ENCODE assay signal across 8 cellular contexts in the genomic region with DNA sequence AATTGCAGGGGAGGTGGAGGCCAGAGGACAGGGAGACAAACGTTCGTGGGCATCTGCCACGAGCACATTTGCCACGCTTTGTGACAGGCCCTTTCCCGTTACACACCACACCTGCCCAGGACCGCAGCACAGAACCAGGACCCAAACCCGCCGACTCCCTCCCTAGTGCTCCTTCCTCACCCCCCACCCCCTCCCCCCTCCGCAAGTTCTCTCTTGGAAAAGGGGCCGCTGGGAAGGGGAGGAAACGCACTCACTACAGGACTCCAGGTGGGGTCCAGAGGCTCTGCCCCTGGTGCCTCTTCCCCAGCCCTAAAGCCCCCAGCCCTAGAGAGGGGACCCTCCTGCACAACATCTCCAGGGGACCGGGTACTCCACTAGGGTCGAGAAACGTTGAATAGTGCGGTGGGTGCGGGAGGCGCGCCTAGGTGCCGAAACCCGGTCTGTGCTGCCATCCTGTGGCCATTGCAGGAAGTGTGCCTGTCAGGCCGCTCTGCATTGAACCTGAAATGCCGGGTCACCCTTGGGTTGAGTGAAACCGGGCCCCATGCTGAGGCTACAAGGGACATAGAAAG. TPM values are rescaled to one million over a fixed set of nuclear protein-coding genes. Genes with fewer than 3 reads are reported as not detected.
DNase-seq lines count a peak whose midpoint lies in the region; ATAC-seq, FAIRE-seq and TF ChIP-seq lines count a peak whose summit lies in the region.

No MANE protein-coding gene starts in this region.

- POLR2A ChIA-PET in A549 (lab: Yijun Ruan, JAX): interaction anchor here (1.3 to 2.3 kb wide), 6 partner anchors 12 to 810 kb away, joined by 3 to 19 read pairs (median 12); partner anchors contain the start of gene EIF1
- POLR2A ChIA-PET in activated CD4-positive, alpha-beta memory T cell treated with anti-CD3 and anti-CD28 coated beads, Interleukin-2, amount 10 ng/mL, durations not matched to agents 7 days and 5 days (lab: Charles Lee): interaction anchor here (0.8 to 9.2 kb wide), 7 partner anchors 13 to 358 kb away, joined by 3 to 220 read pairs (median 7); partner anchors contain the start of gene EIF1

- peak; percentile 96 for TF ChIP-seq CTCF in A549 (IDR thresholded peaks at IDR 0.05)

- 2% methylated on average over 20 of the region's 23 CpGs for WGBS in A549 (ENCODE audit: missing lambda C conversion rate)

- no peaks in the 10 kb centered on the region for H3K9me3 Mint-ChIP-seq in activated CD4-positive, alpha-beta memory T cell treated with anti-CD3 and anti-CD28 coated beads, Interleukin-2, amount 10 ng/mL, durations not matched to agents 7 days and 5 days

- peak overlapping the region; percentile 47 for H3K4me3 ChIP-seq in A549

- H3K27me3 Mint-ChIP-seq in activated CD4-positive, alpha-beta memory T cell treated with anti-CD3 and anti-CD28 coated beads, Interleukin-2, amount 10 ng/mL, durations not matched to agents 7 days and 5 days: peaks cover 14% of the 10 kb centered on the region

- peak overlapping the region; percentile 86 to 92 for H3K27ac ChIP-seq in A549

- no peak for FAIRE-seq in A549 (lab: Jason Lieb, UNC)

- peaks cover 51% of the 10 kb centered on the region for H3K4me1 Mint-ChIP-seq in activated CD4-positive, alpha-beta memory T cell treated with anti-CD3 and anti-CD28 coated beads, Interleukin-2, amount 10 ng/mL, durations not matched to agents 7 days and 5 days

- no peak for TF ChIP-seq POLR2A in A549 (IDR thresholded peaks at IDR 0.05; ENCODE audit: low read length)

- no peaks in the 10 kb centered on the region for H3K9me3 ChIP-seq in A549

- peak overlapping the region; percentile 75 for H3K4me3 Mint-ChIP-seq in activated CD4-positive, alpha-beta memory T cell treated with anti-CD3 and anti-CD28 coated beads, Interleukin-2, amount 10 ng/mL, durations not matched to agents 7 days and 5 days

- DNase-seq in A549 (ENCODE audit: low read depth in 1 of 2, low spot score in 1 of 2) (peak; percentile 84 to 96), NCI-H748 treated with DMSO at 0.1 percent for 48 hours (lab: John Stamatoyannopoulos, UW) (peak; percentile 56), medulla oblongata (ENCODE audit: extremely low spot score) (peak; percentile 82)
- peak; percentile 90 for DNase-seq in activated CD4-positive, alpha-beta memory T cell treated with anti-CD3 and anti-CD28 coated beads, Interleukin-2, amount 10 ng/mL, durations not matched to agents 7 days and 5 days
- peak; percentile 82 for DNase-seq in effector CD4-positive, alpha-beta T cell
- DNase-seq in stimulated activated CD8-positive, alpha-beta memory T cell treated with anti-CD3 and anti-CD28 coated beads, Interleukin-12 subunit alpha, Interleukin-12 subunit beta, amount 100 ng/mL, for 24 hours (ENCODE audit: extremely low read depth): peak; percentile 60

- ATAC-seq in A549 (peak; percentile 64 to 82), GM18511 (IDR thresholded peaks at IDR 0.05; ENCODE audit: unreplicated experiment) (peak; percentile 59), HG03442 (IDR thresholded peaks at IDR 0.05; ENCODE audit: unreplicated experiment) (peak; percentile 42)

- H3K36me3 Mint-ChIP-seq in activated CD4-positive, alpha-beta memory T cell treated with anti-CD3 and anti-CD28 coated beads, Interleukin-2, amount 10 ng/mL, durations not matched to agents 7 days and 5 days (ENCODE audit: low read depth): peaks cover 3% of the 10 kb centered on the region

- TF ChIP-seq RAD21 in A549 (conservative IDR thresholded peaks at IDR 0.05 in 1 of 2, IDR thresholded peaks at IDR 0.05 in 1 of 2): peak; percentile 93 to 98

- peak overlapping the region; percentile 94 for H3K27ac Mint-ChIP-seq in activated CD4-positive, alpha-beta memory T cell treated with anti-CD3 and anti-CD28 coated beads, Interleukin-2, amount 10 ng/mL, durations not matched to agents 7 days and 5 days

- CTCF ChIA-PET in A549 (lab: Yijun Ruan, JAX): interaction anchor here (0.6 to 20.9 kb wide), 73 partner anchors 17 to 1357 kb away, joined by 3 to 678 read pairs (median 4); partner anchors contain the start of genes EIF1, KRT10, KRT19 and KRT24
- CTCF ChIA-PET in activated CD4-positive, alpha-beta memory T cell treated with anti-CD3 and anti-CD28 coated beads, Interleukin-2, amount 10 ng/mL, durations not matched to agents 7 days and 5 days (lab: Charles Lee): interaction anchor here (1.5 to 10.1 kb wide), 9 partner anchors 17 to 860 kb away, joined by 3 to 395 read pairs (median 7); partner anchors contain the start of gene EIF1

- TF ChIP-seq EP300 in A549 (IDR thresholded peaks at IDR 0.05): no peak

- H3K4me2 ChIP-seq in A549: peak overlapping the region; percentile 95

- H3K4me1 ChIP-seq in A549: peaks cover 23% of the 10 kb centered on the region

TF ChIP-seq in A549, 52 proteins besides CTCF, POLR2A, EP300 and RAD21:
- TF ChIP-seq, protein P1, sequence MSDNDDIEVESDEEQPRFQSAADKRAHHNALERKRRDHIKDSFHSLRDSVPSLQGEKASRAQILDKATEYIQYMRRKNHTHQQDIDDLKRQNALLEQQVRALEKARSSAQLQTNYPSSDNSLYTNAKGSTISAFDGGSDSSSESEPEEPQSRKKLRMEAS (IDR thresholded peaks at IDR 0.05): peak; percentile 77
- TF ChIP-seq MYC (IDR thresholded peaks at IDR 0.05; ENCODE audit: borderline replicate concordance, low read length): 0 out of 2 replicates have a peak, but pooled peaks have one; percentile 23
- peak; percentile 85 for TF ChIP-seq SMC3 (IDR thresholded peaks at IDR 0.05)
- TF ChIP-seq E2F6 (IDR thresholded peaks at IDR 0.05; ENCODE audit: borderline replicate concordance, low read depth): 0 out of 2 replicates have a peak, but pooled peaks have one; percentile 35
- TF ChIP-seq, protein P2, sequence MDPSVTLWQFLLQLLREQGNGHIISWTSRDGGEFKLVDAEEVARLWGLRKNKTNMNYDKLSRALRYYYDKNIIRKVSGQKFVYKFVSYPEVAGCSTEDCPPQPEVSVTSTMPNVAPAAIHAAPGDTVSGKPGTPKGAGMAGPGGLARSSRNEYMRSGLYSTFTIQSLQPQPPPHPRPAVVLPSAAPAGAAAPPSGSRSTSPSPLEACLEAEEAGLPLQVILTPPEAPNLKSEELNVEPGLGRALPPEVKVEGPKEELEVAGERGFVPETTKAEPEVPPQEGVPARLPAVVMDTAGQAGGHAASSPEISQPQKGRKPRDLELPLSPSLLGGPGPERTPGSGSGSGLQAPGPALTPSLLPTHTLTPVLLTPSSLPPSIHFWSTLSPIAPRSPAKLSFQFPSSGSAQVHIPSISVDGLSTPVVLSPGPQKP (IDR thresholded peaks at IDR 0.05; ENCODE audit: low read depth, low read length): no peak

RNA-seq across cellular contexts. Expression of gene EIF1, which starts 21.9 kb away (rescaled TPM):
- polyA plus RNA-seq in A549 (2011; rRNA removed): 873 and 1,224 TPM in 2 replicates
- polyA plus RNA-seq in A549 (2012; cell fraction: cytosol; rRNA removed): 405 and 437 TPM in 2 replicates
- 286 and 291 TPM in 2 replicates for polyA plus RNA-seq in A549 (2012; cell fraction: nucleus; rRNA removed)
- polyA plus RNA-seq in A549 (2017; fragmentation: RNase III; extraction: RNeasy Plus Mini Kit Qiagen cat#74134 plus additional on column Dnase treatment): 827 to 920 TPM (median 834 TPM) in 3 replicates
- polyA minus RNA-seq in A549 (2011; rRNA and poly(A)+ RNA removed): 275 and 286 TPM in 2 replicates
- total RNA-seq in activated CD4-positive, alpha-beta memory T cell treated with anti-CD3 and anti-CD28 coated beads, Interleukin-2, amount 10 ng/mL, durations not matched to agents 7 days and 5 days: 100 to 1,000 TPM; 933 to 950 TPM

RNA-seq across cellular contexts. Expression of gene KRT17, which starts 42.4 kb away (rescaled TPM):
- polyA plus RNA-seq in A549 (2011; rRNA removed): 0.78 and 1.2 TPM in 2 replicates
- 1.1 and 1.4 TPM in 2 replicates for polyA plus RNA-seq in A549 (2012; cell fraction: cytosol; rRNA removed)
- polyA plus RNA-seq in A549 (2012; cell fraction: nucleus; rRNA removed): 1.2 and 2.0 TPM in 2 replicates
- polyA plus RNA-seq in A549 (2017; fragmentation: RNase III; extraction: RNeasy Plus Mini Kit Qiagen cat#74134 plus additional on column Dnase treatment): 0.43 to 0.57 TPM (median 0.56 TPM) in 3 replicates
- 0.83 and 1.2 TPM in 2 replicates for polyA minus RNA-seq in A549 (2011; rRNA and poly(A)+ RNA removed)
- total RNA-seq in activated CD4-positive, alpha-beta memory T cell treated with anti-CD3 and anti-CD28 coated beads, Interleukin-2, amount 10 ng/mL, durations not matched to agents 7 days and 5 days: not detected

RNA-seq across cellular contexts. Expression of gene GAST, which starts 45.3 kb away (rescaled TPM):
- polyA plus RNA-seq in A549 (2011; rRNA removed): not detected in 2 replicates
- not detected in 2 replicates for polyA plus RNA-seq in A549 (2012; cell fraction: cytosol; rRNA removed)
- polyA plus RNA-seq in A549 (2012; cell fraction: nucleus; rRNA removed): not detected in 2 replicates
- not detected in 3 replicates for polyA plus RNA-seq in A549 (2017; fragmentation: RNase III; extraction: RNeasy Plus Mini Kit Qiagen cat#74134 plus additional on column Dnase treatment)
- polyA minus RNA-seq in A549 (2011; rRNA and poly(A)+ RNA removed): not detected in 2 replicates
- not detected for total RNA-seq in activated CD4-positive, alpha-beta memory T cell treated with anti-CD3 and anti-CD28 coated beads, Interleukin-2, amount 10 ng/mL, durations not matched to agents 7 days and 5 days

RNA-seq across cellular contexts. Expression of gene KRT16, which starts 54.2 kb away (rescaled TPM):
- polyA plus RNA-seq in A549 (2011; rRNA removed): 0.21 and 0.28 TPM in 2 replicates
- 0.13 and 0.28 TPM in 2 replicates for polyA plus RNA-seq in A549 (2012; cell fraction: cytosol; rRNA removed)
- polyA plus RNA-seq in A549 (2012; cell fraction: nucleus; rRNA removed): 0.53 and 0.90 TPM in 2 replicates
- polyA plus RNA-seq in A549 (2017; fragmentation: RNase III; extraction: RNeasy Plus Mini Kit Qiagen cat#74134 plus additional on column Dnase treatment): 0.44 TPM in 1 of 3 replicates, not detected in the others
- 0.29 and 0.70 TPM in 2 replicates for polyA minus RNA-seq in A549 (2011; rRNA and poly(A)+ RNA removed)
- not detected for total RNA-seq in activated CD4-positive, alpha-beta memory T cell treated with anti-CD3 and anti-CD28 coated beads, Interleukin-2, amount 10 ng/mL, durations not matched to agents 7 days and 5 days

Comparison
In these comparisons a context has a peak if more than half of its experiments do, and no peak if none do; other contexts are left out.
1. Peak in every context shown above with its lines: DNase-seq, ATAC-seq, H3K4me3 ChIP-seq and H3K27ac ChIP-seq.